20 cellular contexts compared by ENCODE assay signal in genomic region chr5:61293051-61293450, GRCh38. TPM values are rescaled to one million over a fixed set of nuclear protein-coding genes. Genes with fewer than 3 reads are reported as not detected.
DNase-seq lines count a peak whose midpoint lies in the region; ATAC-seq, FAIRE-seq and TF ChIP-seq lines count a peak whose summit lies in the region.
"Had no signal": no experiment of that assay in that cellular context is flagged by ENCODE, and none has a peak within 500 bp of the region (broad histone marks: within the 10 kb centered on the region; RNA-seq: fewer than 3 reads in every experiment).

No MANE protein-coding gene starts in this region.

- no peak for FAIRE-seq in HepG2 (lab: Jason Lieb, UNC)

- H3K9ac ChIP-seq in PC-3 (ENCODE audit: low read length) (no peak overlapping the region), HepG2 (ENCODE audit: insufficient read depth, low read depth, low read length) (no peak overlapping the region)

- H3K4me3 ChIP-seq in PC-3 (ENCODE audit: low read length) (no peak overlapping the region), epithelial cell of esophagus (ENCODE audit: low read length) (no peak overlapping the region), HepG2 (replicated peaks in 1 of 3; ENCODE audit: insufficient read depth in 1 of 3, low read depth in 2 of 3, low read length in 3 of 3) (no peak overlapping the region)
- H3K4me3 ChIP-seq: ascending aorta, HAP-1, lower lobe of right lung, tibial artery had no signal

- CTCF ChIA-PET in PC-3 (lab: Charles Lee) (no interaction called here), HepG2 (lab: Yijun Ruan, JAX; ENCODE audit: low intra/inter-chr PET ratio, low total read pairs) (no interaction called here)

- H3K27ac ChIP-seq in PC-3 (ENCODE audit: low read length), result no peak overlapping the region; the same call in 1 of the 2 replicates
- H3K27ac ChIP-seq in HepG2 (ENCODE audit: extremely low read length, insufficient read depth, low read length), result no peak overlapping the region
- H3K27ac ChIP-seq: lower lobe of right lung, tibial artery had no signal

- no CpG with 5 or more reads among the region's 4 CpGs for WGBS in HepG2 (ENCODE audit: low lambda C conversion rate)

- POLR2A ChIA-PET in PC-3 (lab: Charles Lee; ENCODE audit: unreplicated experiment), result no interaction called here
- POLR2A ChIA-PET in HepG2 (lab: Yijun Ruan, JAX), result no interaction called here

- H3K27me3 ChIP-seq in PC-3 (ENCODE audit: low read length) (no peaks in the 10 kb centered on the region), HepG2 (ENCODE audit: control insufficient read depth in 1 of 2, insufficient read depth in 2 of 2, low read length in 2 of 2) (no peaks in the 10 kb centered on the region; a peak in 1 of 5 replicates)
- H3K27me3 ChIP-seq: ascending aorta, tibial artery had no signal

- H2AFZ ChIP-seq in PC-3 (ENCODE audit: low read length) (no peak overlapping the region), HepG2 (ENCODE audit: low read length) (no peak overlapping the region)

- no peaks in the 10 kb centered on the region for H3K9me2 ChIP-seq in PC-3 (replicated peaks; ENCODE audit: low read length)

- TF ChIP-seq EP300 in HepG2 (IDR thresholded peaks at IDR 0.05; ENCODE audit: low read depth in 2 of 2, low read length in 2 of 2) (no peak), HepG2 (CRISPR knock-in tag; IDR thresholded peaks at IDR 0.05; ENCODE audit: borderline replicate concordance) (no peak)

- H3K9me3 ChIP-seq in PC-3 (ENCODE audit: low read length) (no peaks in the 10 kb centered on the region), HepG2 (ENCODE audit: low read length) (no peaks in the 10 kb centered on the region)
- H3K9me3 ChIP-seq: ascending aorta, HAP-1, lower lobe of right lung, tibial artery had no signal

- in situ Hi-C loops in HepG2 (cut with HindIII; ENCODE audit: extremely low pct_ligation_motif_present, low pct_unique_long_range_greater_than_20kb), result no loop called here

- no peaks in the 10 kb centered on the region for H3F3A ChIP-seq in PC-3 (ENCODE audit: low read length, unreplicated experiment)

- intact Hi-C loops in PC-3 (cut with micrococcal nuclease) (no loop called here), HepG2 (cut with micrococcal nuclease; ENCODE audit: unreplicated experiment) (no loop called here), sciatic nerve (cut with DNase I) (no loop called here)

- DNase-seq in PC-3 (peak; percentile 41), epithelial cell of esophagus (ENCODE audit: low read depth) (peak; percentile 79), HepG2 (ENCODE audit: low spot score) (no peak), sciatic nerve (ENCODE audit: low spot score) (no peak), NCI-H2227 treated with DMSO at 0.1 percent for 48 hours (lab: John Stamatoyannopoulos, UW) (no peak), ecto neural progenitor cell (ENCODE audit: low spot score) (no peak)
- DNase-seq: activated CD4-positive, alpha-beta T cell treated with anti-CD3 and anti-CD28 coated beads for 4 hours; CD8-positive, alpha-beta T cell; effector CD8-positive, alpha-beta T cell; lower lobe of right lung; NCI-H1092 treated with DMSO at 0.1 percent for 48 hours; NCI-H2081 treated with DMSO at 0.1 percent for 48 hours; NCI-H524 treated with DMSO at 0.1 percent for 48 hours; stimulated activated CD4-positive, alpha-beta T cell treated with anti-CD3 and anti-CD28 coated beads, Interleukin-1b, Interleukin-23, amount 100 ng/mL, for 48 hours; stimulated activated naive B cell treated with anti-CD40 and anti-IgM and Interleukin-4, amounts not matched to agents 10 μg/mL and 1 μg/mL and 100 μg/mL, for 72 hours; tibial artery had no signal

- H3K4me2 ChIP-seq in PC-3 (ENCODE audit: low read length), result no peak overlapping the region
- no peak overlapping the region for H3K4me2 ChIP-seq in HepG2 (ENCODE audit: low read depth, low read length)

- BruUV-seq in PC-3 (replicated peaks; lab: Mats Ljungman, UMichigan) (no TSS peak), HepG2 (replicated peaks; lab: Mats Ljungman, UMichigan) (no TSS peak)

- H3K4me1 ChIP-seq in PC-3 (ENCODE audit: insufficient read depth, low read length) (peaks cover 15% of the 10 kb centered on the region), HepG2 (ENCODE audit: insufficient read depth, low read length) (peaks cover 10% of the 10 kb centered on the region; the same call in 1 of the 2 replicates)
- H3K4me1 ChIP-seq: HAP-1 had no signal

- ATAC-seq in PC-3 (no peak; the same call in 1 of the 2 replicates), HepG2 (no peak), sciatic nerve (peak; percentile 28), GM18519 (IDR thresholded peaks at IDR 0.05; ENCODE audit: low FRiP score, unreplicated experiment) (no peak)
- ATAC-seq: CD8-positive, alpha-beta T cell; Right ventricle myocardium inferior; stimulated activated naive B cell treated with anti-CD40 and anti-IgM and Interleukin-4, amounts not matched to agents 10 μg/mL and 1 μg/mL and 100 μg/mL, for 72 hours had no signal

- peaks cover 7% of the 10 kb centered on the region for H3K79me2 ChIP-seq in PC-3 (ENCODE audit: low read length)
- no peaks in the 10 kb centered on the region for H3K79me2 ChIP-seq in HepG2 (ENCODE audit: insufficient read depth, low read length)

- H3K36me3 ChIP-seq in PC-3 (ENCODE audit: low read depth, low read length), result no peaks in the 10 kb centered on the region
- no peaks in the 10 kb centered on the region for H3K36me3 ChIP-seq in HepG2 (replicated peaks in 1 of 2; ENCODE audit: control insufficient read depth in 1 of 2, insufficient read depth in 2 of 2, low read length in 2 of 2)
- H3K36me3 ChIP-seq: ascending aorta, HAP-1, lower lobe of right lung, tibial artery had no signal

- TF ChIP-seq RAD21 in HepG2 (CRISPR knock-in tag; IDR thresholded peaks at IDR 0.05), result no peak

- no peak for TF ChIP-seq POLR2A in HepG2 (IDR thresholded peaks at IDR 0.05; ENCODE audit: insufficient read depth in 1 of 2, low read depth in 2 of 2, low read length in 2 of 2)

- TF ChIP-seq CTCF in PC-3 (conservative IDR thresholded peaks at IDR 0.05; ENCODE audit: low read depth, low read length), result no peak
- TF ChIP-seq CTCF in epithelial cell of esophagus (IDR thresholded peaks at IDR 0.05; ENCODE audit: insufficient read depth, low read depth, low read length, missing control alignments), result no peak
- no peak for TF ChIP-seq CTCF in HepG2 (CRISPR knock-in tag; IDR thresholded peaks at IDR 0.05)

- H4K20me1 ChIP-seq in PC-3 (ENCODE audit: low read length) (no peaks in the 10 kb centered on the region), HepG2 (ENCODE audit: insufficient read depth, low read length) (no peaks in the 10 kb centered on the region)

TF ChIP-seq in HepG2, 621 proteins besides CTCF, POLR2A, EP300 and RAD21:
- TF ChIP-seq NR2F6 (IDR thresholded peaks at IDR 0.05), result peak; percentile 18; the same call in 1 of the 2 replicates
- TF ChIP-seq NR2F6 (CRISPR knock-in tag; IDR thresholded peaks at IDR 0.05), result no peak
- no peak for TF ChIP-seq ZNF530 (CRISPR knock-in tag; IDR thresholded peaks at IDR 0.05; ENCODE audit: low read depth)

RNA-seq across cellular contexts. Expression of gene ZSWIM6, which starts 39.0 kb away (rescaled TPM):
- total RNA-seq in PC-3 (2014; rRNA removed) (3.4 and 4.3 TPM in 2 replicates), HepG2 (2016; rRNA removed; fragmentation: Illumina TruSeq; extraction: Trizol) (0.82 and 0.83 TPM in 2 replicates), sciatic nerve (30.2 TPM)
- total RNA-seq in HepG2 (2016; cell fraction: cytosol; rRNA removed; fragmentation: Illumina TruSeq; extraction: Trizol; ENCODE audit: low read depth), result 0.91 and 0.97 TPM in 2 replicates
- total RNA-seq in HepG2 (2016; cell fraction: insoluble cytoplasmic fraction; rRNA removed; fragmentation: Illumina TruSeq; extraction: Trizol), result 0.68 and 0.89 TPM in 2 replicates
- 0.43 and 0.45 TPM in 2 replicates for total RNA-seq in HepG2 (2016; cell fraction: membrane; rRNA removed; fragmentation: Illumina TruSeq; extraction: Trizol)
- 1.5 and 1.8 TPM in 2 replicates for total RNA-seq in HepG2 (2016; cell fraction: nucleus; rRNA removed; fragmentation: Illumina TruSeq; extraction: Trizol)
- polyA plus RNA-seq in HepG2 (2011; rRNA removed), result 1.9 and 2.6 TPM in 2 replicates
- polyA plus RNA-seq in HepG2 (2011; cell fraction: cytosol; rRNA removed), result 1.2 and 1.5 TPM in 2 replicates
- polyA plus RNA-seq in HepG2 (2011; cell fraction: nucleus; rRNA removed), result 4.2 and 4.3 TPM in 2 replicates
- polyA plus RNA-seq in HepG2 (2012), result 1.3 and 1.7 TPM in 2 replicates
- 0.05 TPM in 1 of 2 replicates, not detected in the other for polyA plus RNA-seq in HepG2 (2016; cell fraction: cytosol; fragmentation: Illumina TruSeq; extraction: Trizol; ENCODE audit: low read depth)
- polyA plus RNA-seq in HepG2 (2016; cell fraction: insoluble cytoplasmic fraction; fragmentation: Illumina TruSeq; extraction: Trizol; ENCODE audit: low read depth), result 0.93 and 1.0 TPM in 2 replicates
- polyA plus RNA-seq in HepG2 (2016; cell fraction: membrane; fragmentation: Illumina TruSeq; extraction: Trizol; ENCODE audit: low read depth), result 0.13 and 0.15 TPM in 2 replicates
- polyA plus RNA-seq in HepG2 (2016; cell fraction: nucleus; fragmentation: Illumina TruSeq; extraction: Trizol; ENCODE audit: insufficient read depth, low read depth), result 3.2 and 3.3 TPM in 2 replicates
- polyA minus RNA-seq in HepG2 (2011; rRNA and poly(A)+ RNA removed; ENCODE audit: low replicate concordance), result 6.2 and 32.4 TPM in 2 replicates
- polyA minus RNA-seq in HepG2 (2011; cell fraction: cytosol; rRNA and poly(A)+ RNA removed), result 2.8 and 3.3 TPM in 2 replicates
- 5.5 and 7.1 TPM in 2 replicates for polyA minus RNA-seq in HepG2 (2011; cell fraction: nucleus; rRNA and poly(A)+ RNA removed)

Comparison
In these comparisons a context has a peak if more than half of its experiments do, and no peak if none do; other contexts are left out.
1. DNase-seq: peak in PC-3 (single experiment) and epithelial cell of esophagus (single experiment); none in HepG2 (single experiment), sciatic nerve (single experiment), NCI-H2227 treated with DMSO at 0.1 percent for 48 hours (single experiment) and ecto neural progenitor cell (single experiment).